In genomic region chr5:16617272-16617973, GRCh38 we compare ENCODE assay signal across 8 cellular contexts. TPM values are rescaled to one million over a fixed set of nuclear protein-coding genes. Genes with fewer than 3 reads are reported as not detected.
A peak's percentile ranks its signal among the peaks of the same experiment; 100 is the strongest.
DNase-seq lines count a peak whose midpoint lies in the region; ATAC-seq, FAIRE-seq and TF ChIP-seq lines count a peak whose summit lies in the region.

No MANE protein-coding gene starts in this region.

- no peaks in the 10 kb centered on the region for H3K9me3 Mint-ChIP-seq in memory B cell

- no peaks in the 10 kb centered on the region for H3K36me3 Mint-ChIP-seq in memory B cell

- TF ChIP-seq CTCF in astrocyte of the spinal cord (IDR thresholded peaks at IDR 0.05; ENCODE audit: low read depth, low read length) (no peak), suprapubic skin (IDR thresholded peaks at IDR 0.05) (no peak), omental fat pad (IDR thresholded peaks at IDR 0.05) (no peak), D721Med (IDR thresholded peaks at IDR 0.05; ENCODE audit: insufficient read depth, missing control alignments) (no peak)

- H3K36me3 ChIP-seq in SJCRH30 (no peaks in the 10 kb centered on the region), suprapubic skin (no peaks in the 10 kb centered on the region)

- no peak for FAIRE-seq in D721Med (lab: Jason Lieb, UNC)

- H3K4me1 ChIP-seq in SJCRH30 (no peaks in the 10 kb centered on the region), suprapubic skin (peaks cover 25% of the 10 kb centered on the region)

- WGBS in suprapubic skin = 47% methylated on average over 21 of the region's 27 CpGs

- no peak overlapping the region for H3K4me3 Mint-ChIP-seq in memory B cell

- H3K9me3 ChIP-seq in SJCRH30 (replicated peaks) (no peaks in the 10 kb centered on the region), suprapubic skin (no peaks in the 10 kb centered on the region)

- H3K27ac Mint-ChIP-seq in memory B cell = no peak overlapping the region

- H3K27me3 ChIP-seq in SJCRH30 = no peaks in the 10 kb centered on the region
- no peaks in the 10 kb centered on the region for H3K27me3 ChIP-seq in suprapubic skin

- peaks cover 4% of the 10 kb centered on the region for H3K27me3 Mint-ChIP-seq in memory B cell

- no peak for TF ChIP-seq POLR2A in suprapubic skin (IDR thresholded peaks at IDR 0.05)

- DNase-seq in SJCRH30 = no peak
- no peak for DNase-seq in astrocyte of the spinal cord (ENCODE audit: low read depth, low spot score)
- DNase-seq in memory B cell (ENCODE audit: low spot score in 2 of 2) = peak in 1 of 2 donors; percentile 20
- DNase-seq in suprapubic skin (ENCODE audit: low spot score in 2 of 2) = no peak
- no peak for DNase-seq in EL
- no peak for DNase-seq in omental fat pad (ENCODE audit: low spot score)
- DNase-seq in D721Med (ENCODE audit: insufficient read length, low spot score) = no peak

- ATAC-seq in GM19395 (IDR thresholded peaks at IDR 0.05; ENCODE audit: unreplicated experiment) (peak; percentile 12), memory B cell (ENCODE audit: low read depth) (peak; percentile 14), omental fat pad (ENCODE audit: low FRiP score) (no peak)

- H3K4me3 ChIP-seq in SJCRH30 (peak overlapping the region; percentile 58), astrocyte of the spinal cord (ENCODE audit: low read depth, low read length) (peak overlapping the region; percentile 36), suprapubic skin (peak overlapping the region; percentile 92)

- in situ Hi-C loops in astrocyte of the spinal cord (cut with HindIII; ENCODE audit: low sequenced_read_pairs) = no loop called here

- no peak overlapping the region for H3K27ac ChIP-seq in SJCRH30
- H3K27ac ChIP-seq in suprapubic skin = peak overlapping the region; percentile 77

- no peak for TF ChIP-seq EP300 in suprapubic skin (IDR thresholded peaks at IDR 0.05)

- H3K4me1 Mint-ChIP-seq in memory B cell = peaks cover 7% of the 10 kb centered on the region

RNA-seq across cellular contexts. Expression of gene RETREG1, which starts 0.6 kb away (rescaled TPM):
- total RNA-seq in SJCRH30 (2014; rRNA removed; shearing (Covaris generic)) = 0.16 TPM in 1 of 2 replicates, not detected in the other
- total RNA-seq in suprapubic skin (10 to 100 TPM; 24.7 to 47.3 (median 31.4) TPM), omental fat pad (10 to 100 TPM; 22.5 to 73.3 (median 43.6) TPM)

Comparison
In these comparisons a context has a peak if more than half of its experiments do, and no peak if none do; other contexts are left out.
1. H3K4me3 ChIP-seq: peak in every context shown above with its lines; median percentile 92 in suprapubic skin; 58 in SJCRH30; 36 in astrocyte of the spinal cord.
2. RNA of gene RETREG1, which starts 0.6 kb away (total RNA-seq): 22.5 to 73.3 TPM in omental fat pad and 24.7 to 47.3 TPM in suprapubic skin; 0.16 TPM in SJCRH30; every median in the first group is over 10 times any median in the second.